In genomic region chr20:47111576-47111975, GRCh38 we compare ENCODE assay signal across 2 cellular contexts.
TF ChIP-seq lines count a peak whose summit lies in the region.

No MANE protein-coding gene starts in this region.

TF ChIP-seq in IMR-90, 13 proteins besides CTCF, POLR2A, EP300 and RAD21:
- no peak for TF ChIP-seq SMC3 (IDR thresholded peaks at IDR 0.05; ENCODE audit: low read depth, low read length)
- TF ChIP-seq ELK1 (IDR thresholded peaks at IDR 0.05; ENCODE audit: borderline replicate concordance, low read depth, low read length) = no peak
- TF ChIP-seq RCOR1 (IDR thresholded peaks at IDR 0.05; ENCODE audit: insufficient replicate concordance, low read length) = no peak
- 0 out of 2 replicates have a peak, but pooled peaks have one; percentile 8 for TF ChIP-seq FOS (IDR thresholded peaks at IDR 0.05; ENCODE audit: low read depth, low read length)
- TF ChIP-seq MAFK (IDR thresholded peaks at IDR 0.05; ENCODE audit: low read depth, low read length) = no peak
- no peak for TF ChIP-seq USF2 (IDR thresholded peaks at IDR 0.05; ENCODE audit: low read depth, low read length)
- peak; percentile 11; the same call in 1 of the 2 replicates for TF ChIP-seq CEBPB (IDR thresholded peaks at IDR 0.05; ENCODE audit: low read depth, low read length)
- TF ChIP-seq MAZ (IDR thresholded peaks at IDR 0.05; ENCODE audit: borderline replicate concordance, low read depth, low read length) = no peak
- TF ChIP-seq BHLHE40 (IDR thresholded peaks at IDR 0.05; ENCODE audit: low read depth, low read length) = no peak
- TF ChIP-seq NFE2L2 (IDR thresholded peaks at IDR 0.05; ENCODE audit: low read depth, low read length) = no peak
- TF ChIP-seq CHD1 (IDR thresholded peaks at IDR 0.05; ENCODE audit: low read depth, low read length) = no peak
- TF ChIP-seq RFX5 (IDR thresholded peaks at IDR 0.05; ENCODE audit: low read depth, low read length) = no peak
- TF ChIP-seq MXI1 (IDR thresholded peaks at IDR 0.05; ENCODE audit: borderline replicate concordance, low read depth, low read length) = no peak

TF ChIP-seq in H1, 55 proteins besides CTCF, POLR2A, EP300 and RAD21:
- no peak for TF ChIP-seq RNF2 (IDR thresholded peaks at IDR 0.05; ENCODE audit: borderline replicate concordance, low read depth, low read length, missing control alignments, poor library complexity, severe bottlenecking)
- TF ChIP-seq CHD1 (IDR thresholded peaks at IDR 0.05; ENCODE audit: low read depth, low read length) = no peak
- TF ChIP-seq CHD7 (IDR thresholded peaks at IDR 0.05; ENCODE audit: insufficient replicate concordance, low read length) = no peak
- no peak for TF ChIP-seq TCF12 (IDR thresholded peaks at IDR 0.05; ENCODE audit: low read depth, low read length)
- no peak for TF ChIP-seq CBX5 (IDR thresholded peaks at IDR 0.05; ENCODE audit: low read depth, low read length)
- TF ChIP-seq ASH2L (IDR thresholded peaks at IDR 0.05; ENCODE audit: low read length) = no peak
- TF ChIP-seq SAP30 (IDR thresholded peaks at IDR 0.05; ENCODE audit: insufficient read depth, insufficient replicate concordance, low read length) = no peak
- TF ChIP-seq SP2 (IDR thresholded peaks at IDR 0.05; ENCODE audit: low read length) = no peak
- TF ChIP-seq RFX5 (IDR thresholded peaks at IDR 0.05; ENCODE audit: borderline replicate concordance, low read depth, low read length) = no peak
- no peak for TF ChIP-seq RXRA (IDR thresholded peaks at IDR 0.05; ENCODE audit: insufficient read depth, low read depth, low read length)
- no peak for TF ChIP-seq HDAC2 (IDR thresholded peaks at IDR 0.05; ENCODE audit: borderline replicate concordance in 1 of 2, low read depth in 2 of 2, low read length in 2 of 2)
- no peak for TF ChIP-seq BCL11A (IDR thresholded peaks at IDR 0.05; ENCODE audit: low read depth in 2 of 2, low read length in 2 of 2)
- TF ChIP-seq KDM5A (IDR thresholded peaks at IDR 0.05; ENCODE audit: low read length) = no peak
TF ChIP-seq in H1: peak in this region for 0.
